ENCODE assay signal across 18 cellular contexts in genomic region chr13:33265607-33266006, GRCh38. TPM values are rescaled to one million over a fixed set of nuclear protein-coding genes. Genes with fewer than 3 reads are reported as not detected.
"Had no signal": no experiment of that assay in that cellular context is flagged by ENCODE, and none has a peak within 500 bp of the region (broad histone marks: within the 10 kb centered on the region; RNA-seq: fewer than 3 reads in every experiment).

No MANE protein-coding gene starts in this region.

- H3K4me3 ChIP-seq: colonic mucosa, esophagus squamous epithelium, lower lobe of right lung, pancreas, psoas muscle, stomach, testis, upper lobe of left lung had no signal

- H3K9me3 ChIP-seq: colonic mucosa, esophagus squamous epithelium, lower lobe of right lung, pancreas, psoas muscle, stomach, testis, upper lobe of left lung had no signal

- DNase-seq: activated CD4-positive, alpha-beta T cell treated with anti-CD3 and anti-CD28 coated beads for 1 hour; activated CD4-positive, alpha-beta T cell treated with anti-CD3 and anti-CD28 coated beads, Interleukin-2, amount 50 U/mL, for 1 hour; activated T-cell treated with anti-CD3 and anti-CD28 coated beads, Interleukin-2, amount 50 U/mL, for 1 hour; colonic mucosa; esophagus squamous epithelium; kidney; lower lobe of right lung; mesendoderm; naive thymus-derived CD8-positive, alpha-beta T cell; pancreas; psoas muscle; right cardiac atrium; small intestine; stimulated activated CD4-positive, alpha-beta T cell treated with anti-CD3 and anti-CD28 coated beads, Interleukin-15, amount 100 ng/mL, for 24 hours; stomach; T-helper 9 cell; testis; upper lobe of left lung had no signal

- H3K27ac ChIP-seq: colonic mucosa, lower lobe of right lung, pancreas, psoas muscle, testis had no signal

- H3K36me3 ChIP-seq: colonic mucosa, esophagus squamous epithelium, lower lobe of right lung, pancreas, stomach had no signal

- H3K4me1 ChIP-seq: colonic mucosa had no signal

- H3K27me3 ChIP-seq: colonic mucosa, esophagus squamous epithelium, pancreas, stomach, testis, upper lobe of left lung had no signal

RNA-seq across cellular contexts. Expression of gene STARD13, which starts 19.9 kb away (rescaled TPM):
- total RNA-seq: naive thymus-derived CD8-positive, alpha-beta T cell had no signal
- polyA plus RNA-seq: naive thymus-derived CD8-positive, alpha-beta T cell had no signal
